ENCODE assay signal across 1 cellular context in genomic region chr18:22935431-22935830, GRCh38.
TF ChIP-seq lines count a peak whose summit lies in the region.

No MANE protein-coding gene starts in this region.

TF ChIP-seq in K562, 482 proteins besides CTCF, POLR2A, EP300 and RAD21 (continued from another document):
- TF ChIP-seq FUS (optimal IDR thresholded peaks at IDR 0.05; ENCODE audit: low read depth, low read length) (no peak), CBFB (CRISPR knock-in tag; IDR thresholded peaks at IDR 0.05) (no peak), SNIP1 (IDR thresholded peaks at IDR 0.05; ENCODE audit: low read depth) (no peak), ZBTB34 (CRISPR knock-in tag; IDR thresholded peaks at IDR 0.05) (no peak), MXI1 (IDR thresholded peaks at IDR 0.05; ENCODE audit: low read depth, low read length) (no peak), ARNT (IDR thresholded peaks at IDR 0.05) (no peak), ZC3H8 (IDR thresholded peaks at IDR 0.05) (no peak), ZNF140 (CRISPR knock-in tag; IDR thresholded peaks at IDR 0.05) (no peak), USF2 (CRISPR knock-in tag; IDR thresholded peaks at IDR 0.05) (no peak), HDAC1 (IDR thresholded peaks at IDR 0.05) (no peak), ZNF583 (CRISPR knock-in tag; IDR thresholded peaks at IDR 0.05) (no peak), PML (IDR thresholded peaks at IDR 0.05; ENCODE audit: low read length) (no peak)
TF ChIP-seq in K562: peak in this region for 0.
